Comparison of ENCODE assay signal across 9 cellular contexts in genomic region chr6:20811112-20811746, GRCh38.
DNase-seq lines count a peak whose midpoint lies in the region; ATAC-seq and TF ChIP-seq lines count a peak whose summit lies in the region.
"Had no signal": no experiment of that assay in that cellular context is flagged by ENCODE, and none has a peak within 500 bp of the region (broad histone marks: within the 10 kb centered on the region; RNA-seq: fewer than 3 reads in every experiment).

No MANE protein-coding gene starts in this region.

- no peaks in the 10 kb centered on the region for H3K36me3 ChIP-seq in neural cell (ENCODE audit: insufficient read depth, low read length)
- H3K36me3 ChIP-seq in upper lobe of right lung: no peaks in the 10 kb centered on the region
- H3K36me3 ChIP-seq: prostate gland had no signal

- H3K4me1 ChIP-seq in upper lobe of right lung: peaks cover 4% of the 10 kb centered on the region
- H3K4me1 ChIP-seq: prostate gland had no signal

- H2AFZ ChIP-seq in neural cell (ENCODE audit: low read depth, low read length): no peak overlapping the region

- no peak for TF ChIP-seq CTCF in neural cell (IDR thresholded peaks at IDR 0.05; ENCODE audit: poor library complexity, severe bottlenecking)
- TF ChIP-seq CTCF in upper lobe of right lung (IDR thresholded peaks at IDR 0.05): no peak

- no peaks in the 10 kb centered on the region for H3K27me3 ChIP-seq in neural cell (ENCODE audit: insufficient read depth, low read depth, low read length)
- no peaks in the 10 kb centered on the region for H3K27me3 ChIP-seq in upper lobe of right lung

- intact Hi-C loops in upper lobe of right lung (cut with DNase I): no loop called here

- no peak for ATAC-seq in upper lobe of right lung
- ATAC-seq in GM21619 (IDR thresholded peaks at IDR 0.05; ENCODE audit: unreplicated experiment): no peak

- H3K4me3 Mint-ChIP-seq in immature natural killer cell: no peak overlapping the region

- H3F3A ChIP-seq in neural cell (ENCODE audit: insufficient read depth, low read length, poor library complexity, severe bottlenecking): no peaks in the 10 kb centered on the region

- H3K4me1 Mint-ChIP-seq in immature natural killer cell: peaks cover 4 to 17% of the 10 kb centered on the region in 2 donors

- peak overlapping the region; percentile 10 for H3K4me2 ChIP-seq in neural cell (ENCODE audit: low read length)

- H3K9me3 Mint-ChIP-seq in immature natural killer cell: peaks cover 0 to 6% (median 3%) of the 10 kb centered on the region in 6 donors

- no peak for TF ChIP-seq EP300 in neural cell (conservative IDR thresholded peaks at IDR 0.05; ENCODE audit: poor library complexity, severe bottlenecking)

- peak overlapping the region; percentile 27 for H3K9ac ChIP-seq in neural cell (ENCODE audit: low read length)

- H3K27me3 Mint-ChIP-seq in immature natural killer cell (ENCODE audit: low read depth in 3 of 3): no peaks in the 10 kb centered on the region

- H3K9me3 ChIP-seq in neural cell (ENCODE audit: low read length) (no peaks in the 10 kb centered on the region), upper lobe of right lung (no peaks in the 10 kb centered on the region)
- H3K9me3 ChIP-seq: prostate gland had no signal

- no peaks in the 10 kb centered on the region for H3K9me2 ChIP-seq in neural cell (ENCODE audit: insufficient read depth, low read length)

- H3K4me3 ChIP-seq in neural cell (ENCODE audit: low read length): no peak overlapping the region
- H3K4me3 ChIP-seq in upper lobe of right lung: no peak overlapping the region
- H3K4me3 ChIP-seq: prostate gland had no signal

- no peaks in the 10 kb centered on the region for H3K79me2 ChIP-seq in neural cell (replicated peaks; ENCODE audit: insufficient read depth, low read length)

- peak overlapping the region; percentile 51 for H3K27ac ChIP-seq in neural cell (ENCODE audit: low read length)
- H3K27ac ChIP-seq in upper lobe of right lung: no peak overlapping the region
- H3K27ac ChIP-seq: prostate gland had no signal

- DNase-seq in ELR (ENCODE audit: low read depth) (peak; percentile 96), NCI-H1930 (lab: John Stamatoyannopoulos, UW) (peak; percentile 24 to 30), dedifferentiated amniotic fluid mesenchymal stem cell (ENCODE audit: extremely low spot score) (peak; percentile 94), upper lobe of right lung (no peak), immature natural killer cell (no peak), HuH-7 (ENCODE audit: low spot score) (no peak)

- peaks cover 16 to 19% (median 17%) of the 10 kb centered on the region in 3 donors for H3K36me3 Mint-ChIP-seq in immature natural killer cell

- H3K27ac Mint-ChIP-seq in immature natural killer cell: peak overlapping the region in 2 of 6 donors; percentile 5 to 71

- no peak for TF ChIP-seq RAD21 in neural cell (conservative IDR thresholded peaks at IDR 0.05)

- H4K20me1 ChIP-seq in neural cell (ENCODE audit: insufficient read depth): no peaks in the 10 kb centered on the region

TF ChIP-seq in neural cell, 6 proteins besides CTCF, POLR2A, EP300 and RAD21:
- TF ChIP-seq REST (IDR thresholded peaks at IDR 0.05; ENCODE audit: borderline replicate concordance) (peak; percentile 22), EZH2 (IDR thresholded peaks at IDR 0.05; ENCODE audit: borderline replicate concordance, insufficient read depth, low read length, poor library complexity, severe bottlenecking) (no peak)

Comparison
In these comparisons a context has a peak if more than half of its experiments do, and no peak if none do; other contexts are left out.
1. DNase-seq: peak in ELR (single experiment), NCI-H1930 (2 of 2) and dedifferentiated amniotic fluid mesenchymal stem cell (single experiment); none in upper lobe of right lung (single experiment), immature natural killer cell (0 of 3) and HuH-7 (single experiment).